ENCODE assay signal across 34 cellular contexts in the genomic region with DNA sequence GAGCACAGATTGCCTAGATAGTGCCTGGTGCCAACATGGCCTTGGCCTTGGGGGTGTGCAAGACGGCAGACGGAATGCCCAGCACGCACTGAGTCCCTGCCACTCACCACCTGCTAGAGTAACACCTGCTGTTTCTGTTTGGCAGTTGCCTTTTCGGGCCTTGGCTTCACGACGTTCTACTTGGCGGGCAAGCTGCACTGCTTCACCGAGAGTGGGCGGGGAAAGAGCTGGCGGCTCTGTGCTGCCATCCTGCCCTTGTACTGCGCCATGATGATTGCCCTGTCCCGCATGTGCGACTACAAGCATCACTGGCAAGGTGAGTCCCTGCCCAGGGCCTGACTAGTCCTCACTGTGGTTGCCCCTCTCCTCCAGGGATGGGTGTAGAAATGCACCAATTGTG.
"Had no signal": no experiment of that assay in that cellular context is flagged by ENCODE, and none has a peak within 500 bp of the region (broad histone marks: within the 10 kb centered on the region; RNA-seq: fewer than 3 reads in every experiment).

No MANE protein-coding gene starts in this region.

- H3K9me3 ChIP-seq: MG63 had no signal

- H3K27me3 Mint-ChIP-seq: activated B cell treated with CpG ODN at 0.5 μM for 24 hours; activated CD4-positive, alpha-beta memory T cell treated with anti-CD3 and anti-CD28 coated beads for 36 hours; activated naive CD8-positive, alpha-beta T cell treated with anti-CD3 and anti-CD28 coated beads for 36 hours; T-helper 17 cell had no signal

- H3K4me3 Mint-ChIP-seq: activated B cell treated with CpG ODN at 0.5 μM for 24 hours; activated CD4-positive, alpha-beta memory T cell treated with anti-CD3 and anti-CD28 coated beads for 36 hours; activated naive CD8-positive, alpha-beta T cell treated with anti-CD3 and anti-CD28 coated beads for 36 hours; activated T-cell treated with anti-CD3 and anti-CD28 coated beads, Interleukin-2, amount 50 U/mL, for 4 hours; activated T-helper 1 cell treated with anti-CD3 and anti-CD28 coated beads, Interleukin-12 subunit alpha, Interleukin-12 subunit beta, Interleukin-2, Interleukin-4 antibody, amounts not matched to agents 30 ng/mL and 10 ng/mL and 1 ng/mL, durations not matched to agents 14 hours and 24 hours and 36 hours; T-cell; T-helper 17 cell had no signal

- H3K36me3 Mint-ChIP-seq: activated CD4-positive, alpha-beta memory T cell treated with anti-CD3 and anti-CD28 coated beads for 36 hours; activated naive CD8-positive, alpha-beta T cell treated with anti-CD3 and anti-CD28 coated beads for 36 hours; T-cell had no signal

- H3K4me3 ChIP-seq: MG63 had no signal

- H3K27ac Mint-ChIP-seq: activated B cell treated with CpG ODN at 0.5 μM for 24 hours; activated CD4-positive, alpha-beta memory T cell treated with anti-CD3 and anti-CD28 coated beads for 36 hours; activated naive CD8-positive, alpha-beta T cell treated with anti-CD3 and anti-CD28 coated beads for 36 hours; activated T-helper 1 cell treated with anti-CD3 and anti-CD28 coated beads, Interleukin-12 subunit alpha, Interleukin-12 subunit beta, Interleukin-2, Interleukin-4 antibody, amounts not matched to agents 30 ng/mL and 10 ng/mL and 1 ng/mL, durations not matched to agents 14 hours and 24 hours and 36 hours; T-cell; T-helper 17 cell had no signal

- H3K9me3 Mint-ChIP-seq: activated B cell treated with CpG ODN at 0.5 μM for 24 hours; activated CD4-positive, alpha-beta memory T cell treated with anti-CD3 and anti-CD28 coated beads for 36 hours; activated naive CD8-positive, alpha-beta T cell treated with anti-CD3 and anti-CD28 coated beads for 36 hours; activated T-cell treated with anti-CD3 and anti-CD28 coated beads, Interleukin-2, amount 50 U/mL, for 4 hours; activated T-helper 1 cell treated with anti-CD3 and anti-CD28 coated beads, Interleukin-12 subunit alpha, Interleukin-12 subunit beta, Interleukin-2, Interleukin-4 antibody, amounts not matched to agents 30 ng/mL and 10 ng/mL and 1 ng/mL, durations not matched to agents 14 hours and 24 hours and 36 hours had no signal

- DNase-seq: activated B cell treated with CpG ODN at 0.5 μM for 24 hours; activated CD4-positive, alpha-beta memory T cell treated with anti-CD3 and anti-CD28 coated beads for 36 hours; activated CD4-positive, alpha-beta T cell treated with anti-CD3 and anti-CD28 coated beads for 4 hours; activated CD4-positive, alpha-beta T cell treated with anti-CD3 and anti-CD28 coated beads, Interleukin-2, amount 50 U/mL, for 1 hour; activated CD4-positive, CD25-positive, alpha-beta regulatory T cell treated with anti-CD3 and anti-CD28 coated beads, Interleukin-2, amount 50 U/mL, for 72 hours; activated CD8-positive, alpha-beta memory T cell treated with anti-CD3 and anti-CD28 coated beads, Interleukin-2, amount 50 U/mL, for 4 hours; activated effector memory CD4-positive, alpha-beta T cell treated with anti-CD3 and anti-CD28 coated beads, Interleukin-2, amount 50 U/mL, for 16 hours; activated naive CD4-positive, alpha-beta T cell; activated naive CD4-positive, alpha-beta T cell treated with anti-CD3 and anti-CD28 coated beads, Interleukin-2, amount 50 U/mL, for 16 hours; activated naive CD8-positive, alpha-beta T cell treated with anti-CD3 and anti-CD28 coated beads for 36 hours; activated T-cell treated with anti-CD3 and anti-CD28 coated beads for 4 hours; activated T-cell treated with anti-CD3 and anti-CD28 coated beads, Interleukin-2, amount 50 U/mL, for 4 hours; amniotic stem cell; aorta; brain microvascular endothelial cell; central memory CD4-positive, alpha-beta T cell; Kasumi-1; KG1; MG63; MV-4-11; NCI-H1092; NCI-H1436 treated with DMSO at 0.1 percent for 48 hours; NCI-H187; NCI-H2029 treated with DMSO at 0.1 percent for 48 hours; NCI-H2107; NCI-H2171; NCI-H524; NCI-H69; NCI-H82; SIG-M5; T-cell; T-helper 17 cell had no signal

- H3K36me3 ChIP-seq: brain microvascular endothelial cell, MG63 had no signal

- H3K27me3 ChIP-seq: brain microvascular endothelial cell, MG63 had no signal

- H3K4me1 Mint-ChIP-seq: activated B cell treated with CpG ODN at 0.5 μM for 24 hours; activated naive CD8-positive, alpha-beta T cell treated with anti-CD3 and anti-CD28 coated beads for 36 hours; T-cell; T-helper 17 cell had no signal

- H3K27ac ChIP-seq: brain microvascular endothelial cell, VCaP had no signal
